Comparison of ENCODE assay signal across 14 cellular contexts in the genomic region with DNA sequence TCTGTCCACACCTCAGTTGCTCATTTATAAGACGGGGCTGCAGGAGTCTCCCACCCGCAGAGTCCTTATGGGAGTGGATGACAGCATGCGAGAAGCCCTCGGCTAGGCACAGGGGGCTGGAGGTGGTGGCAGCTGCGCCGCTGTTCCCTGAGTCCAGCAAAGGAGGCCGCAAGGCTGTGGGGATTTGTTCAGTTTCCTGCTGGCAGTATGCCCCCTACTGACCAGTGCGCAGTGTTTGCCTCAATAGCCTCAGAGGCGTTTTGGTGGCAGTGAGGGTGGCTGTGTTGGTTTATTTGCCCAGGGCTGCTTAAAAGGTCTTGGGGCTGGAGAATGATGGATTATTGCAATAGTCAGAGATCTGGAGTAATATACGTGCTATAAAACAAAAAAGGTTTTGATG.
DNase-seq lines count a peak whose midpoint lies in the region; ATAC-seq, FAIRE-seq and TF ChIP-seq lines count a peak whose summit lies in the region.
"Had no signal": no experiment of that assay in that cellular context is flagged by ENCODE, and none has a peak within 500 bp of the region (broad histone marks: within the 10 kb centered on the region; RNA-seq: fewer than 3 reads in every experiment).

No MANE protein-coding gene starts in this region.

- H2AFZ ChIP-seq in GM12878 (ENCODE audit: control insufficient read depth, low read depth, low read length), result no peak overlapping the region

- TF ChIP-seq RAD21 in GM12878 (IDR thresholded peaks at IDR 0.05; ENCODE audit: insufficient read depth, low read depth, low read length), result no peak

- peak overlapping the region; percentile 54 for H3K4me3 Mint-ChIP-seq in HFFc6
- no peak overlapping the region for H3K4me3 Mint-ChIP-seq in natural killer cell
- no peak overlapping the region for H3K4me3 Mint-ChIP-seq in activated naive CD8-positive, alpha-beta T cell treated with anti-CD3 and anti-CD28 coated beads, Interleukin-2, amount 50 U/mL, for 24 hours
- H3K4me3 Mint-ChIP-seq: stimulated activated effector memory CD8-positive, alpha-beta T cell treated with anti-CD3 and anti-CD28 coated beads, Interleukin-12 subunit alpha, Interleukin-12 subunit beta, amount 100 ng/mL, for 72 hours had no signal

- H3K4me3 ChIP-seq in BJ (ENCODE audit: low read depth, low read length) (no peak overlapping the region), GM12878 (no peak overlapping the region)
- H3K4me3 ChIP-seq: skin epidermis had no signal

- CTCF ChIA-PET in BJ (lab: Yijun Ruan, JAX), result no interaction called here
- CTCF ChIA-PET in GM12878 (lab: Yijun Ruan, JAX), result interaction anchor here (1.2 kb wide), 1 partner anchor 9 kb away, joined by 4 read pairs; no protein-coding TSS in a partner anchor

- intact Hi-C loops in GM12878 (cut with micrococcal nuclease; ENCODE audit: unreplicated experiment), result no loop called here
- intact Hi-C loops in natural killer cell (cut with micrococcal nuclease), result no loop called here

- peaks cover 86% of the 10 kb centered on the region for H3K4me1 Mint-ChIP-seq in HFFc6 (ENCODE audit: low read depth)
- H3K4me1 Mint-ChIP-seq in natural killer cell, result peaks cover 13 to 20% of the 10 kb centered on the region in 2 donors
- H3K4me1 Mint-ChIP-seq in activated naive CD8-positive, alpha-beta T cell treated with anti-CD3 and anti-CD28 coated beads, Interleukin-2, amount 50 U/mL, for 24 hours, result peaks cover 18% of the 10 kb centered on the region

- peak; percentile 23; the same call in 1 of the 2 replicates for TF ChIP-seq CTCF in BJ (IDR thresholded peaks at IDR 0.05; ENCODE audit: insufficient read depth, low read depth, low read length)
- peak; percentile 56 for TF ChIP-seq CTCF in HFFc6 (IDR thresholded peaks at IDR 0.05)
- TF ChIP-seq CTCF in GM12878 (IDR thresholded peaks at IDR 0.05 in 2 of 3, conservative IDR thresholded peaks at IDR 0.05 in 1 of 3; ENCODE audit: control insufficient read depth in 2 of 3, extremely low read depth in 1 of 3, insufficient read depth in 1 of 3, low read depth in 3 of 3, low read length in 3 of 3), result peak in 2 of 3 experiments; percentile 14 to 24; a peak in 1 of 6 replicates
- TF ChIP-seq CTCF in natural killer cell (IDR thresholded peaks at IDR 0.05), result no peak

- H3K36me3 ChIP-seq in BJ (ENCODE audit: control insufficient read depth, insufficient read depth, low read length), result peaks cover 15% of the 10 kb centered on the region
- peaks cover 14 to 41% of the 10 kb centered on the region in 2 experiments for H3K36me3 ChIP-seq in GM12878 (ENCODE audit: control insufficient read depth in 2 of 2, insufficient read depth in 2 of 2, low read length in 1 of 2)

- SMC1A ChIA-PET in GM12878 (lab: Charles Lee; ENCODE audit: uncharacterized antibody, unreplicated experiment), result interaction anchor here (0.6 kb wide), 1 partner anchor 555 kb away, joined by 8 read pairs; no protein-coding TSS in a partner anchor

- H3K27ac Mint-ChIP-seq in HFFc6, result peak overlapping the region; percentile 94; the same call in 1 of the 2 replicates
- no peak overlapping the region for H3K27ac Mint-ChIP-seq in natural killer cell
- H3K27ac Mint-ChIP-seq in activated naive CD8-positive, alpha-beta T cell treated with anti-CD3 and anti-CD28 coated beads, Interleukin-2, amount 50 U/mL, for 24 hours, result no peak overlapping the region

- WGBS in GM12878 (ENCODE audit: insufficient coverage, insufficient replicate concordance, low lambda C conversion rate, missing lambda C conversion rate), result 91% methylated on average over 10 of the region's 10 CpGs

- DNase-seq in BJ (ENCODE audit: low read depth), result no peak
- no peak for DNase-seq in HFFc6
- no peak for DNase-seq in GM12878 (ENCODE audit: low read depth, low spot score)
- peak; percentile 31 to 49 for DNase-seq in lung microvascular endothelial cell (ENCODE audit: low read depth in 2 of 2)
- no peak for DNase-seq in natural killer cell
- DNase-seq in activated naive CD8-positive, alpha-beta T cell treated with anti-CD3 and anti-CD28 coated beads, Interleukin-2, amount 50 U/mL, for 24 hours, result no peak
- DNase-seq: MM.1S, NCI-H774 had no signal

- no peaks in the 10 kb centered on the region; the same call in 2 of the 3 replicates for H3K9me3 ChIP-seq in GM12878 (replicated peaks; ENCODE audit: control insufficient read depth, insufficient read depth, low read length)

- H3K4me2 ChIP-seq in GM12878 (ENCODE audit: control insufficient read depth, insufficient read depth), result no peak overlapping the region

- BruUV-seq in GM12878 (replicated peaks; lab: Mats Ljungman, UMichigan), result no TSS peak

- no peak for TF ChIP-seq POLR2A in GM12878 (IDR thresholded peaks at IDR 0.05; ENCODE audit: low read depth, low read length)

- H4K20me1 ChIP-seq in GM12878 (ENCODE audit: control insufficient read depth, insufficient read depth), result no peaks in the 10 kb centered on the region

- TF ChIP-seq EP300 in GM12878 (IDR thresholded peaks at IDR 0.05; ENCODE audit: borderline replicate concordance in 1 of 2, control insufficient read depth in 1 of 2, low read depth in 2 of 2, low read length in 2 of 2), result no peak

- H3K27me3 Mint-ChIP-seq in HFFc6 (ENCODE audit: insufficient read depth) (peaks cover 63% of the 10 kb centered on the region), natural killer cell (ENCODE audit: low read depth in 2 of 2) (no peaks in the 10 kb centered on the region)
- peaks cover 2% of the 10 kb centered on the region for H3K27me3 Mint-ChIP-seq in activated naive CD8-positive, alpha-beta T cell treated with anti-CD3 and anti-CD28 coated beads, Interleukin-2, amount 50 U/mL, for 24 hours

- in situ Hi-C loops in GM12878 (cut with MboI), result no loop called here

- H3K27me3 ChIP-seq in BJ (ENCODE audit: control insufficient read depth, insufficient read depth, low read length), result no peaks in the 10 kb centered on the region
- no peaks in the 10 kb centered on the region for H3K27me3 ChIP-seq in GM12878 (replicated peaks in 1 of 2; ENCODE audit: control insufficient read depth in 2 of 2, insufficient read depth in 2 of 2, low read length in 1 of 2)

- RAD21 ChIA-PET in GM12878 (lab: Charles Lee; ENCODE audit: unreplicated experiment), result no interaction called here

- ATAC-seq in GM12878, result no peak
- no peak for ATAC-seq in natural killer cell
- no peak for ATAC-seq in activated naive CD8-positive, alpha-beta T cell treated with anti-CD3 and anti-CD28 coated beads, Interleukin-2, amount 50 U/mL, for 24 hours
- ATAC-seq in GM18907 (IDR thresholded peaks at IDR 0.05; ENCODE audit: unreplicated experiment), result no peak
- ATAC-seq in HG03095 (IDR thresholded peaks at IDR 0.05; ENCODE audit: unreplicated experiment), result no peak
- ATAC-seq: activated naive CD4-positive, alpha-beta T cell treated with anti-CD3 and anti-CD28 coated beads, Interleukin-2, amount 50 U/mL, for 72 hours; esophagus mucosa; stimulated activated effector memory CD8-positive, alpha-beta T cell treated with anti-CD3 and anti-CD28 coated beads, Interleukin-12 subunit alpha, Interleukin-12 subunit beta, amount 100 ng/mL, for 72 hours had no signal

- H3K9me3 Mint-ChIP-seq in HFFc6 (peaks cover 8% of the 10 kb centered on the region; the same call in 1 of the 2 replicates), natural killer cell (peaks cover 7% of the 10 kb centered on the region in 2 donors)
- H3K9me3 Mint-ChIP-seq in activated naive CD8-positive, alpha-beta T cell treated with anti-CD3 and anti-CD28 coated beads, Interleukin-2, amount 50 U/mL, for 24 hours, result peaks cover 9% of the 10 kb centered on the region

- POLR2A ChIA-PET in BJ (lab: Charles Lee), result no interaction called here
- POLR2A ChIA-PET in GM12878 (lab: Charles Lee), result no interaction called here

- H3K36me3 Mint-ChIP-seq in HFFc6 (ENCODE audit: low read depth) (peaks cover 83% of the 10 kb centered on the region), natural killer cell (no peaks in the 10 kb centered on the region)
- peaks cover 8% of the 10 kb centered on the region for H3K36me3 Mint-ChIP-seq in activated naive CD8-positive, alpha-beta T cell treated with anti-CD3 and anti-CD28 coated beads, Interleukin-2, amount 50 U/mL, for 24 hours (ENCODE audit: low read depth)

- no peak overlapping the region for H3K9ac ChIP-seq in GM12878 (ENCODE audit: control insufficient read depth, insufficient read depth, low read length)

- no peaks in the 10 kb centered on the region for H3K4me1 ChIP-seq in GM12878 (ENCODE audit: control insufficient read depth, insufficient read depth, low read length)

- H3K27ac ChIP-seq in GM12878 (ENCODE audit: control insufficient read depth, insufficient read depth), result no peak overlapping the region
- H3K27ac ChIP-seq: skin epidermis had no signal

- H3K79me2 ChIP-seq in GM12878 (ENCODE audit: control insufficient read depth, insufficient read depth, low read length), result no peaks in the 10 kb centered on the region

- no peak for FAIRE-seq in GM12878 (lab: Jason Lieb, UNC)

TF ChIP-seq in GM12878, 131 proteins besides CTCF, POLR2A, EP300 and RAD21:
- TF ChIP-seq MYC (IDR thresholded peaks at IDR 0.05; ENCODE audit: insufficient read depth, insufficient read length, insufficient replicate concordance, low read length, severe bottlenecking), result no peak
- TF ChIP-seq NR2C1 (IDR thresholded peaks at IDR 0.05), result no peak
- no peak for TF ChIP-seq STAT3 (IDR thresholded peaks at IDR 0.05; ENCODE audit: low read depth, low read length)
- TF ChIP-seq JUNB (IDR thresholded peaks at IDR 0.05), result no peak
- TF ChIP-seq CBX3 (IDR thresholded peaks at IDR 0.05; ENCODE audit: borderline replicate concordance, low read depth), result no peak
- TF ChIP-seq HCFC1 (IDR thresholded peaks at IDR 0.05; ENCODE audit: low read length), result no peak

Comparison
In these comparisons a context has a peak if more than half of its experiments do, and no peak if none do; other contexts are left out.
1. DNase-seq: peak in lung microvascular endothelial cell (2 of 2); none in BJ (single experiment), HFFc6 (single experiment), GM12878 (single experiment), natural killer cell (single experiment) and activated naive CD8-positive, alpha-beta T cell treated with anti-CD3 and anti-CD28 coated beads, Interleukin-2, amount 50 U/mL, for 24 hours (single experiment).